ENCODE assay signal across 14 cellular contexts in genomic region chr18:13538630-13539029, GRCh38.
DNase-seq lines count a peak whose midpoint lies in the region; ATAC-seq, FAIRE-seq and TF ChIP-seq lines count a peak whose summit lies in the region.
"Had no signal": no experiment of that assay in that cellular context is flagged by ENCODE, and none has a peak within 500 bp of the region (broad histone marks: within the 10 kb centered on the region; RNA-seq: fewer than 3 reads in every experiment).

No MANE protein-coding gene starts in this region.

- H3K4me1 Mint-ChIP-seq in CD4-positive, alpha-beta T cell (ENCODE audit: low read depth), result peaks cover 85% of the 10 kb centered on the region
- peaks cover 32% of the 10 kb centered on the region for H3K4me1 Mint-ChIP-seq in nephron

- no peak for DNase-seq in CD4-positive, alpha-beta T cell
- no peak for DNase-seq in activated naive CD4-positive, alpha-beta T cell treated with anti-CD3 and anti-CD28 coated beads, Interleukin-2, amount 50 U/mL, for 72 hours (ENCODE audit: low spot score in 2 of 2)
- no peak for DNase-seq in HEK293T (ENCODE audit: extremely low spot score)
- DNase-seq in H7, result no peak
- no peak for DNase-seq in GM12892 (ENCODE audit: insufficient read length)
- DNase-seq: activated CD4-positive, CD25-positive, alpha-beta regulatory T cell; activated effector memory CD4-positive, alpha-beta T cell treated with Interleukin-2 at 50 U/mL for 16 hours; retina had no signal

- CTCF ChIA-PET in CD4-positive, alpha-beta T cell (lab: Charles Lee), result interaction anchor here (0.8 to 1.5 kb wide), 2 partner anchors 19 to 323 kb away, joined by 3 to 4 read pairs; no protein-coding TSS in a partner anchor
- CTCF ChIA-PET in HEK293T (lab: Yijun Ruan, JAX), result interaction anchor here (0.6 kb wide), 1 partner anchor 265 kb away, joined by 3 read pairs; no protein-coding TSS in a partner anchor

- peak overlapping the region; percentile 83 for H3K4me3 Mint-ChIP-seq in CD4-positive, alpha-beta T cell
- no peak overlapping the region for H3K4me3 Mint-ChIP-seq in nephron

- H3K9me3 Mint-ChIP-seq in CD4-positive, alpha-beta T cell, result no peaks in the 10 kb centered on the region
- H3K9me3 Mint-ChIP-seq in activated naive CD4-positive, alpha-beta T cell treated with anti-CD3 and anti-CD28 coated beads, Interleukin-2, amount 50 U/mL, for 72 hours, result no peaks in the 10 kb centered on the region
- no peaks in the 10 kb centered on the region for H3K9me3 Mint-ChIP-seq in nephron

- TF ChIP-seq POLR2A in GM12892 (IDR thresholded peaks at IDR 0.05; ENCODE audit: low read depth, low read length), result no peak

- H3K27ac Mint-ChIP-seq in CD4-positive, alpha-beta T cell, result peak overlapping the region; percentile 89
- H3K27ac Mint-ChIP-seq in activated naive CD4-positive, alpha-beta T cell treated with anti-CD3 and anti-CD28 coated beads, Interleukin-2, amount 50 U/mL, for 72 hours, result peak overlapping the region; percentile 31 to 65
- H3K27ac Mint-ChIP-seq in nephron, result peak overlapping the region in 2 of 3 experiments; percentile 4 to 21

- H3K36me3 ChIP-seq in BLaER1 (peaks cover 30% of the 10 kb centered on the region), H7 (replicated peaks; ENCODE audit: control insufficient read depth, insufficient read depth, low read length) (no peaks in the 10 kb centered on the region)
- H3K36me3 ChIP-seq: cardiac muscle cell had no signal

- H3K9ac ChIP-seq in BLaER1, result peak overlapping the region; percentile 47

- peaks cover 23% of the 10 kb centered on the region for H3K36me3 Mint-ChIP-seq in CD4-positive, alpha-beta T cell (ENCODE audit: low read depth)
- peaks cover 0 to 5% of the 10 kb centered on the region in 2 donors for H3K36me3 Mint-ChIP-seq in activated naive CD4-positive, alpha-beta T cell treated with anti-CD3 and anti-CD28 coated beads, Interleukin-2, amount 50 U/mL, for 72 hours
- no peaks in the 10 kb centered on the region for H3K36me3 Mint-ChIP-seq in nephron (ENCODE audit: low read depth)

- peak overlapping the region; percentile 61 for H3K27ac ChIP-seq in BLaER1
- H3K27ac ChIP-seq in CD4-positive, alpha-beta T cell (ENCODE audit: low read depth, low read length), result no peak overlapping the region
- H3K27ac ChIP-seq: cardiac muscle cell had no signal

- H3K4me3 ChIP-seq in BLaER1 (no peak overlapping the region), H7 (ENCODE audit: insufficient read depth, low read depth, low read length) (no peak overlapping the region)
- H3K4me3 ChIP-seq: cardiac muscle cell had no signal

- peaks cover 62% of the 10 kb centered on the region for H4K20me1 ChIP-seq in BLaER1

- no peak for ATAC-seq in CD4-positive, alpha-beta T cell (ENCODE audit: poor library complexity)
- peak in 1 of 2 donors; percentile 34 for ATAC-seq in activated naive CD4-positive, alpha-beta T cell treated with anti-CD3 and anti-CD28 coated beads, Interleukin-2, amount 50 U/mL, for 72 hours
- ATAC-seq in HG03039 (IDR thresholded peaks at IDR 0.05; ENCODE audit: unreplicated experiment), result no peak
- ATAC-seq: HCT116 had no signal

- FAIRE-seq in GM12892 (lab: Jason Lieb, UNC), result no peak
- FAIRE-seq: keratinocyte had no signal

- POLR2A ChIA-PET in CD4-positive, alpha-beta T cell (lab: Charles Lee), result interaction anchor here (0.6 to 1.6 kb wide), 4 partner anchors 8 to 322 kb away, joined by 3 to 9 read pairs (median 4); no protein-coding TSS in a partner anchor
- POLR2A ChIA-PET in HEK293T (lab: Yijun Ruan, JAX), result no interaction called here

- no peaks in the 10 kb centered on the region for H3K27me3 Mint-ChIP-seq in CD4-positive, alpha-beta T cell
- peaks cover 8% of the 10 kb centered on the region for H3K27me3 Mint-ChIP-seq in nephron (ENCODE audit: low read depth)

- H3K27me3 ChIP-seq in BLaER1 (no peaks in the 10 kb centered on the region), H7 (ENCODE audit: control insufficient read depth, insufficient read depth, low read length) (no peaks in the 10 kb centered on the region)
- H3K27me3 ChIP-seq in CD4-positive, alpha-beta T cell (ENCODE audit: control insufficient read depth, insufficient read depth, low read length), result no peaks in the 10 kb centered on the region
- H3K27me3 ChIP-seq: cardiac muscle cell had no signal

- peak overlapping the region; percentile 67 for H3K4me2 ChIP-seq in BLaER1

- H3K4me1 ChIP-seq in BLaER1, result peaks cover 44% of the 10 kb centered on the region

- no peaks in the 10 kb centered on the region; the same call in 1 of the 2 replicates for H3K9me3 ChIP-seq in BLaER1
- H3K9me3 ChIP-seq in CD4-positive, alpha-beta T cell (ENCODE audit: control insufficient read depth, low read length), result no peaks in the 10 kb centered on the region

- intact Hi-C loops in CD4-positive, alpha-beta T cell (cut with DNase I, micrococcal nuclease), result loop anchor here in 1 of 2 experiments (1.0 to 5.0 kb wide), 4 partner anchors 71 to 322 kb away; no protein-coding TSS in a partner anchor

- TF ChIP-seq CTCF in CD4-positive, alpha-beta T cell (IDR thresholded peaks at IDR 0.05), result no peak
- TF ChIP-seq CTCF in nephron (IDR thresholded peaks at IDR 0.05; ENCODE audit: unreplicated experiment in 3 of 3), result no peak

TF ChIP-seq in HEK293T, 16 proteins besides CTCF, POLR2A, EP300 and RAD21:
- TF ChIP-seq FOXM1 (IDR thresholded peaks at IDR 0.05; ENCODE audit: borderline replicate concordance) (no peak), BHLHE40 (IDR thresholded peaks at IDR 0.05; ENCODE audit: borderline replicate concordance) (no peak), TARDBP (IDR thresholded peaks at IDR 0.05) (no peak), HDGF (IDR thresholded peaks at IDR 0.05; ENCODE audit: borderline replicate concordance) (no peak), SP1 (IDR thresholded peaks at IDR 0.05) (no peak), ARNT (IDR thresholded peaks at IDR 0.05) (no peak), ELF4 (IDR thresholded peaks at IDR 0.05) (no peak), FOXA1 (IDR thresholded peaks at IDR 0.05) (no peak)

Comparison
In these comparisons a context has a peak if more than half of its experiments do, and no peak if none do; other contexts are left out.
1. H3K27ac Mint-ChIP-seq: peak in every context shown above with its lines; median percentile 89 in CD4-positive, alpha-beta T cell; 48 in activated naive CD4-positive, alpha-beta T cell treated with anti-CD3 and anti-CD28 coated beads, Interleukin-2, amount 50 U/mL, for 72 hours; 12 in nephron.